ENCODE assay signal across 11 cellular contexts in the genomic region with DNA sequence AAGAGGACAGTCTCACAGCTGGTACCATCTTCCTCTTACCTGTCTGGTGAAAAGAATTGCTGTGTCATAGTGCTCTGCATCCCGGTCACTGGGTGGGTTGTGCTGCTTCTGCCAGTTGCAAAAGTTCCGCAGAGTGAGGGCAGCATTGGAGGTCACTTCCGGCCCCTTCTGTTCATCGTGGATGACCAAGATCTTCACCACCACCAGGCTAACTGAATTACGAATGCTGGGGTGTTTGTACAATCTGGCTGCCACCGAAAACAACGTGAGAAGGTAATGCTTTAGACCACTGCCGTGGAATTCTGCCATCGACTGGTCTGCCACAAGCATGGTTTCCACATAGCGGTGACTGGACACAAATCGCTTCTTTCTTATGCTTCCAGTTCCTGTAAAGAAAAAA. TPM values are rescaled to one million over a fixed set of nuclear protein-coding genes. Genes with fewer than 3 reads are reported as not detected.
DNase-seq lines count a peak whose midpoint lies in the region; ATAC-seq lines count a peak whose summit lies in the region.
"Had no signal": no experiment of that assay in that cellular context is flagged by ENCODE, and none has a peak within 500 bp of the region (broad histone marks: within the 10 kb centered on the region; RNA-seq: fewer than 3 reads in every experiment).

No MANE protein-coding gene starts in this region.

- no peaks in the 10 kb centered on the region for H3K9me3 Mint-ChIP-seq in natural killer cell treated with Interleukin-12 subunit alpha and Interleukin-12 subunit beta and Interleukin-15 and Interleukin-18, amount 100 ng/mL, for 72 hours
- H3K9me3 Mint-ChIP-seq: activated naive CD4-positive, alpha-beta T cell treated with anti-CD3 and anti-CD28 coated beads for 36 hours had no signal

- peaks cover 61 to 65% of the 10 kb centered on the region in 2 donors for H3K4me1 Mint-ChIP-seq in natural killer cell treated with Interleukin-12 subunit alpha and Interleukin-12 subunit beta and Interleukin-15 and Interleukin-18, amount 100 ng/mL, for 72 hours (ENCODE audit: low read depth in 2 of 2)

- H3K4me3 Mint-ChIP-seq in natural killer cell treated with Interleukin-12 subunit alpha and Interleukin-12 subunit beta and Interleukin-15 and Interleukin-18, amount 100 ng/mL, for 72 hours, result peak overlapping the region; percentile 83

- peaks cover 51% of the 10 kb centered on the region for H3K36me3 Mint-ChIP-seq in natural killer cell treated with Interleukin-12 subunit alpha and Interleukin-12 subunit beta and Interleukin-15 and Interleukin-18, amount 100 ng/mL, for 72 hours

- no peak for ATAC-seq in natural killer cell treated with Interleukin-12 subunit alpha and Interleukin-12 subunit beta and Interleukin-15 and Interleukin-18, amount 100 ng/mL, for 72 hours
- ATAC-seq in HG02588 (IDR thresholded peaks at IDR 0.05; ENCODE audit: unreplicated experiment) (no peak), GM21529 (IDR thresholded peaks at IDR 0.05; ENCODE audit: unreplicated experiment) (no peak)

- peak overlapping the region; percentile 97 for H3K9ac ChIP-seq in HUES6 (ENCODE audit: low read length)

- H3K36me3 ChIP-seq in HUES6 (ENCODE audit: control insufficient read depth, insufficient read depth, low read length), result peaks cover 53% of the 10 kb centered on the region
- peaks cover 32% of the 10 kb centered on the region for H3K36me3 ChIP-seq in ectodermal cell (ENCODE audit: control insufficient read depth, insufficient read depth, low read length)

- H3K27ac ChIP-seq in HUES6 (ENCODE audit: low read depth, low read length) (no peak overlapping the region; the same call in 1 of the 2 replicates), ectodermal cell (ENCODE audit: insufficient read depth, low read depth, low read length, poor library complexity, severe bottlenecking) (peak overlapping the region; percentile 50)

- H3K9me3 ChIP-seq in HUES6 (ENCODE audit: control insufficient read depth, insufficient read depth, low read depth, low read length) (no peaks in the 10 kb centered on the region), ectodermal cell (ENCODE audit: control insufficient read depth, low read length) (no peaks in the 10 kb centered on the region)

- peaks cover 13 to 18% of the 10 kb centered on the region in 2 donors for H3K27me3 Mint-ChIP-seq in natural killer cell treated with Interleukin-12 subunit alpha and Interleukin-12 subunit beta and Interleukin-15 and Interleukin-18, amount 100 ng/mL, for 72 hours

- in situ Hi-C loops in ACHN (cut with HindIII; ENCODE audit: low pct_ligation_motif_present, low pct_unique_long_range_greater_than_20kb, low sequenced_read_pairs), result no loop called here

- peak overlapping the region; percentile 87 to 94 for H3K27ac Mint-ChIP-seq in natural killer cell treated with Interleukin-12 subunit alpha and Interleukin-12 subunit beta and Interleukin-15 and Interleukin-18, amount 100 ng/mL, for 72 hours
- H3K27ac Mint-ChIP-seq: activated naive CD4-positive, alpha-beta T cell treated with anti-CD3 and anti-CD28 coated beads for 36 hours had no signal

- DNase-seq in ACHN (peak; percentile 33), mucosa of gallbladder (ENCODE audit: low spot score) (no peak)
- no peak for DNase-seq in natural killer cell treated with Interleukin-12 subunit alpha and Interleukin-12 subunit beta and Interleukin-15 and Interleukin-18, amount 100 ng/mL, for 72 hours (ENCODE audit: low spot score)
- DNase-seq in stimulated activated naive CD4-positive, alpha-beta T cell treated with Interleukin-2 at 50 U/mL for 16 hours (lab: John Stamatoyannopoulos, UW), result no peak
- DNase-seq: activated naive CD4-positive, alpha-beta T cell treated with anti-CD3 and anti-CD28 coated beads for 36 hours; DMS79 treated with DMSO at 0.1 percent for 48 hours; SIG-M5 had no signal

- H3K4me3 ChIP-seq in HUES6 (ENCODE audit: low read depth, low read length) (peak overlapping the region; percentile 93), ectodermal cell (ENCODE audit: insufficient read depth, low read depth, low read length) (peak overlapping the region; percentile 85)

- 91 to 94% methylated on average over 11 of the region's 11 CpGs for WGBS in ectodermal cell, 2 experiments

- peaks cover 12% of the 10 kb centered on the region; the same call in 1 of the 2 replicates for H3K4me1 ChIP-seq in HUES6 (ENCODE audit: control insufficient read depth, insufficient read depth, low read length)
- H3K4me1 ChIP-seq in ectodermal cell (ENCODE audit: control insufficient read depth, insufficient read depth, low read length), result peaks cover 10% of the 10 kb centered on the region

- H3K27me3 ChIP-seq in HUES6 (ENCODE audit: control insufficient read depth, insufficient read depth, low read length) (peaks cover 17% of the 10 kb centered on the region; the same call in 1 of the 2 replicates), ectodermal cell (ENCODE audit: control insufficient read depth, insufficient read depth, low read length, poor library complexity, severe bottlenecking) (peaks cover 8% of the 10 kb centered on the region)

RNA-seq across cellular contexts. Expression of a gene that starts 2.9 kb away (rescaled TPM):
- polyA plus RNA-seq in ectodermal cell (2013, experiment 1 of 4), result 16.5 TPM
- 10.1 TPM for polyA plus RNA-seq in ectodermal cell (2013, experiment 2 of 4)
- polyA plus RNA-seq in ectodermal cell (2013, experiment 3 of 4), result 10.9 TPM
- 10.9 TPM for polyA plus RNA-seq in ectodermal cell (2013, experiment 4 of 4)
- 10 to 100 TPM; 24.4 to 35.2 TPM for total RNA-seq in natural killer cell treated with Interleukin-12 subunit alpha and Interleukin-12 subunit beta and Interleukin-15 and Interleukin-18, amount 100 ng/mL, for 72 hours
- 74.7 TPM for total RNA-seq in mucosa of gallbladder
- total RNA-seq: activated naive CD4-positive, alpha-beta T cell treated with anti-CD3 and anti-CD28 coated beads for 36 hours had no signal
